In genomic region chr21:32193066-32193465, GRCh38 we compare ENCODE assay signal across 21 cellular contexts.
"Had no signal": no experiment of that assay in that cellular context is flagged by ENCODE, and none has a peak within 500 bp of the region (broad histone marks: within the 10 kb centered on the region; RNA-seq: fewer than 3 reads in every experiment).

No MANE protein-coding gene starts in this region.

- H3K4me1 Mint-ChIP-seq: natural killer cell; stimulated activated effector memory CD8-positive, alpha-beta T cell treated with anti-CD3 and anti-CD28 coated beads, Interleukin-12 subunit alpha, Interleukin-12 subunit beta, amount 100 ng/mL, for 72 hours had no signal

- H3K36me3 Mint-ChIP-seq: natural killer cell; stimulated activated effector memory CD8-positive, alpha-beta T cell treated with anti-CD3 and anti-CD28 coated beads, Interleukin-12 subunit alpha, Interleukin-12 subunit beta, amount 100 ng/mL, for 72 hours had no signal

- H3K27me3 ChIP-seq: gastrocnemius medialis, neutrophil, sigmoid colon, thyroid gland had no signal

- H3K9me3 Mint-ChIP-seq: natural killer cell; stimulated activated effector memory CD8-positive, alpha-beta T cell treated with anti-CD3 and anti-CD28 coated beads, Interleukin-12 subunit alpha, Interleukin-12 subunit beta, amount 100 ng/mL, for 72 hours had no signal

- H3K36me3 ChIP-seq: gastrocnemius medialis, neutrophil, sigmoid colon, stomach, thyroid gland had no signal

- H3K9me3 ChIP-seq: gastrocnemius medialis, neutrophil, sigmoid colon, stomach, thyroid gland had no signal

- H3K27ac ChIP-seq: gastrocnemius medialis, neutrophil, parathyroid adenoma, sigmoid colon, stomach, thyroid gland had no signal

- H3K4me3 ChIP-seq: gastrocnemius medialis, sigmoid colon, stomach, thyroid gland had no signal

- DNase-seq: cortex of kidney; effector CD4-positive, alpha-beta T cell; foreskin fibroblast; gastrocnemius medialis; kidney; mesenchymal stem cell; midbrain; natural killer cell; right cardiac atrium; sigmoid colon; stimulated activated CD4-positive, alpha-beta T cell treated with anti-CD3 and anti-CD28 coated beads, Interleukin-2, amount 100 ng/mL, for 24 hours; stimulated activated CD4-positive, alpha-beta T cell treated with anti-CD3 and anti-CD28 coated beads, Interleukin-4, amount 100 ng/mL, for 24 hours; stimulated activated naive CD4-positive, alpha-beta T cell treated with Interleukin-2 at 50 U/mL for 16 hours; stomach; thyroid gland; trophoblast cell had no signal

- H3K27ac Mint-ChIP-seq: natural killer cell, progenitor cell of endocrine pancreas had no signal

- ATAC-seq: gastrocnemius medialis; left lobe of liver; natural killer cell; right cardiac atrium; stimulated activated effector memory CD8-positive, alpha-beta T cell treated with anti-CD3 and anti-CD28 coated beads, Interleukin-12 subunit alpha, Interleukin-12 subunit beta, amount 100 ng/mL, for 72 hours had no signal

- H3K4me1 ChIP-seq: gastrocnemius medialis, parathyroid adenoma, sigmoid colon, thyroid gland had no signal

- H3K4me3 Mint-ChIP-seq: natural killer cell; stimulated activated effector memory CD8-positive, alpha-beta T cell treated with anti-CD3 and anti-CD28 coated beads, Interleukin-12 subunit alpha, Interleukin-12 subunit beta, amount 100 ng/mL, for 72 hours had no signal
